In genomic region chr1:200243042-200243437, GRCh38 we compare ENCODE assay signal across 12 cellular contexts.
DNase-seq lines count a peak whose midpoint lies in the region; ATAC-seq, FAIRE-seq and TF ChIP-seq lines count a peak whose summit lies in the region.
"Had no signal": no experiment of that assay in that cellular context is flagged by ENCODE, and none has a peak within 500 bp of the region (broad histone marks: within the 10 kb centered on the region; RNA-seq: fewer than 3 reads in every experiment).

No MANE protein-coding gene starts in this region.

- no peak overlapping the region for H3K9ac ChIP-seq in subcutaneous abdominal adipose tissue (ENCODE audit: low read length in 5 of 5)

- no peak for TF ChIP-seq POLR2A in Peyer's patch (IDR thresholded peaks at IDR 0.05)

- peaks cover 6% of the 10 kb centered on the region for H3K4me1 Mint-ChIP-seq in CD8-positive, alpha-beta T cell (ENCODE audit: low read depth)

- no TSS peak for BruUV-seq in Panc1 (replicated peaks; lab: Mats Ljungman, UMichigan)

- CTCF ChIA-PET in Panc1 (lab: Charles Lee): interaction anchor here (0.6 kb wide), 1 partner anchor 313 kb away, joined by 6 read pairs; no protein-coding TSS in a partner anchor
- CTCF ChIA-PET in CD8-positive, alpha-beta T cell (lab: Charles Lee): no interaction called here

- peaks cover 24% of the 10 kb centered on the region for H3K27me3 Mint-ChIP-seq in CD8-positive, alpha-beta T cell (ENCODE audit: low read depth)

- DNase-seq in NCI-H2107 treated with DMSO at 0.1 percent for 48 hours (lab: John Stamatoyannopoulos, UW; ENCODE audit: unreplicated experiment): peak; percentile 88
- no peak for DNase-seq in NCI-H2107 (lab: John Stamatoyannopoulos, UW)
- no peak for DNase-seq in Panc1 (ENCODE audit: low read depth, low spot score)
- peak; percentile 32 for DNase-seq in inferior parietal cortex (ENCODE audit: extremely low spot score)
- no peak for DNase-seq in RCC 7860 (ENCODE audit: low spot score)
- DNase-seq in Peyer's patch: no peak
- DNase-seq in CD8-positive, alpha-beta T cell: no peak
- DNase-seq: activated naive CD8-positive, alpha-beta T cell treated with anti-CD3 and anti-CD28 coated beads for 36 hours; KG1; mesendoderm; stimulated activated CD4-positive, alpha-beta T cell treated with anti-CD3 and anti-CD28 coated beads, Interleukin-4, amount 100 ng/mL, for 24 hours had no signal

- no peak overlapping the region for H3K4me3 Mint-ChIP-seq in CD8-positive, alpha-beta T cell
- H3K4me3 Mint-ChIP-seq: activated naive CD8-positive, alpha-beta T cell treated with anti-CD3 and anti-CD28 coated beads for 36 hours had no signal

- no peaks in the 10 kb centered on the region for H3K9me3 Mint-ChIP-seq in CD8-positive, alpha-beta T cell
- H3K9me3 Mint-ChIP-seq: activated naive CD8-positive, alpha-beta T cell treated with anti-CD3 and anti-CD28 coated beads for 36 hours had no signal

- H3K27ac Mint-ChIP-seq in CD8-positive, alpha-beta T cell: no peak overlapping the region
- H3K27ac Mint-ChIP-seq: activated naive CD8-positive, alpha-beta T cell treated with anti-CD3 and anti-CD28 coated beads for 36 hours had no signal

- in situ Hi-C loops in Panc1 (cut with HindIII; ENCODE audit: low pct_unique_long_range_greater_than_20kb, low sequenced_read_pairs): no loop called here

- H3K27ac ChIP-seq in Panc1 (ENCODE audit: low read length): peak overlapping the region; percentile 67
- H3K27ac ChIP-seq in subcutaneous abdominal adipose tissue (ENCODE audit: low read depth, low read length): peak overlapping the region; percentile 78
- H3K27ac ChIP-seq in Peyer's patch: no peak overlapping the region
- H3K27ac ChIP-seq in CD8-positive, alpha-beta T cell (ENCODE audit: low read depth, low read length): no peak overlapping the region

- H3K36me3 Mint-ChIP-seq in CD8-positive, alpha-beta T cell: no peaks in the 10 kb centered on the region
- H3K36me3 Mint-ChIP-seq: activated naive CD8-positive, alpha-beta T cell treated with anti-CD3 and anti-CD28 coated beads for 36 hours had no signal

- H3K36me3 ChIP-seq in Panc1 (ENCODE audit: control insufficient read depth, insufficient read depth, low read length) (no peaks in the 10 kb centered on the region), subcutaneous abdominal adipose tissue (ENCODE audit: control insufficient read depth in 5 of 5, insufficient read depth in 5 of 5, low read length in 5 of 5) (no peaks in the 10 kb centered on the region), Peyer's patch (no peaks in the 10 kb centered on the region)
- no peaks in the 10 kb centered on the region for H3K36me3 ChIP-seq in CD8-positive, alpha-beta T cell (ENCODE audit: insufficient read depth, low read length)

- peak; percentile 77 for ATAC-seq in Panc1
- ATAC-seq in CD8-positive, alpha-beta T cell: no peak

- no peaks in the 10 kb centered on the region for H3K9me3 ChIP-seq in Panc1 (ENCODE audit: control insufficient read depth, insufficient read depth, low read depth, low read length)
- no peaks in the 10 kb centered on the region for H3K9me3 ChIP-seq in subcutaneous abdominal adipose tissue (ENCODE audit: control insufficient read depth in 5 of 5, low read length in 5 of 5)
- no peaks in the 10 kb centered on the region for H3K9me3 ChIP-seq in Peyer's patch
- H3K9me3 ChIP-seq in CD8-positive, alpha-beta T cell (ENCODE audit: low read length): no peaks in the 10 kb centered on the region

- H3K27me3 ChIP-seq in Panc1 (ENCODE audit: control insufficient read depth, insufficient read depth, low read length) (no peaks in the 10 kb centered on the region), subcutaneous abdominal adipose tissue (ENCODE audit: control insufficient read depth in 5 of 5, insufficient read depth in 4 of 5, low read length in 5 of 5) (peaks cover 0 to 6% (median 4%) of the 10 kb centered on the region in 5 donors), Peyer's patch (no peaks in the 10 kb centered on the region)
- no peaks in the 10 kb centered on the region for H3K27me3 ChIP-seq in CD8-positive, alpha-beta T cell (ENCODE audit: insufficient read depth, low read length)

- H3K4me1 ChIP-seq in Panc1 (ENCODE audit: control insufficient read depth, insufficient read depth, low read length): peaks cover 7% of the 10 kb centered on the region
- peaks cover 2 to 37% (median 10%) of the 10 kb centered on the region in 5 donors for H3K4me1 ChIP-seq in subcutaneous abdominal adipose tissue (ENCODE audit: control insufficient read depth in 5 of 5, insufficient read depth in 5 of 5, low read length in 5 of 5)
- H3K4me1 ChIP-seq in Peyer's patch: no peaks in the 10 kb centered on the region
- no peaks in the 10 kb centered on the region for H3K4me1 ChIP-seq in CD8-positive, alpha-beta T cell (ENCODE audit: insufficient read depth, low read length)

- no peak for TF ChIP-seq CTCF in Panc1 (IDR thresholded peaks at IDR 0.05)
- no peak for TF ChIP-seq CTCF in Peyer's patch (IDR thresholded peaks at IDR 0.05)
- no peak for TF ChIP-seq CTCF in CD8-positive, alpha-beta T cell (IDR thresholded peaks at IDR 0.05)

- POLR2A ChIA-PET in Panc1 (lab: Charles Lee): interaction anchor here (0.7 kb wide), 1 partner anchor 224 kb away, joined by 7 read pairs; no protein-coding TSS in a partner anchor
- POLR2A ChIA-PET in CD8-positive, alpha-beta T cell (lab: Charles Lee): no interaction called here

- intact Hi-C loops in Panc1 (cut with micrococcal nuclease; ENCODE audit: unreplicated experiment): no loop called here
- intact Hi-C loops in CD8-positive, alpha-beta T cell (cut with DNase I, micrococcal nuclease): no loop called here

- H3K4me3 ChIP-seq in Panc1 (ENCODE audit: low read depth in 2 of 2, low read length in 2 of 2) (peak overlapping the region; percentile 27 to 48), subcutaneous abdominal adipose tissue (ENCODE audit: low read depth in 1 of 5, low read length in 5 of 5) (peak overlapping the region in 2 of 5 donors; percentile 14 to 18), Peyer's patch (peak overlapping the region in 2 of 4 donors; percentile 3 to 4)
- H3K4me3 ChIP-seq in CD8-positive, alpha-beta T cell (ENCODE audit: low read depth, low read length): no peak overlapping the region

- no peak for FAIRE-seq in RCC 7860 (lab: Jason Lieb, UNC)

Comparison
In these comparisons a context has a peak if more than half of its experiments do, and no peak if none do; other contexts are left out.
1. DNase-seq: peak in NCI-H2107 treated with DMSO at 0.1 percent for 48 hours (single experiment) and inferior parietal cortex (single experiment); none in NCI-H2107 (single experiment), Panc1 (single experiment), RCC 7860 (single experiment), Peyer's patch (0 of 3) and CD8-positive, alpha-beta T cell (0 of 7).
2. H3K27ac ChIP-seq: peak in Panc1 (single experiment) and subcutaneous abdominal adipose tissue (single experiment); none in Peyer's patch (0 of 4) and CD8-positive, alpha-beta T cell (single experiment).